ENCODE assay signal across 8 cellular contexts in the genomic region with DNA sequence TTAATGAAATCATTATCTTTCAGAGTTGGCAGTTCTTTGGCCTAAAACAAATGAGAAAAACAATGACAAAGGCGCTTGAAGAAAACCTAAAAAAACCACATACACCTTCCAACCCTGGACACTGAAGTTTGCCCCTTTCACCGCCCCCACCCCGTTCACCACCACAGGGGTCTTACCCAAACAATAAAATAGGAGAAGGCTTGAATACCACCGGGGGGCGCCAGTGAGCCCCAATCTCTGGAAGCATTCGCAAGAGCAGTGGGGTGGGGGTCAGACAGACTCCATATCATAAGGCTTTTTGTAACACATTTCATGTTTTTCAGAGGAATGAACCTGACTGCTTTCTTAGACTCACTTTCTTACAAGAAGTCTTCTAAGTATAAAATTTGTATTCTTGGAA.
DNase-seq lines count a peak whose midpoint lies in the region; ATAC-seq, FAIRE-seq and TF ChIP-seq lines count a peak whose summit lies in the region.

No MANE protein-coding gene starts in this region.

- dilution Hi-C loops in mammary epithelial cell (cut with HindIII; ENCODE audit: low sequenced_read_pairs) = loop anchor here (25.0 kb wide), 1 partner anchor 437 kb away; no protein-coding TSS in a partner anchor

- no peak overlapping the region for H2AK5ac ChIP-seq in mesenchymal stem cell (ENCODE audit: low read length, severe bottlenecking)

- 50% methylated on average over 6 of the region's 6 CpGs for WGBS in A549 (ENCODE audit: missing lambda C conversion rate)
- WGBS in mammary epithelial cell (ENCODE audit: low coverage, missing lambda C conversion rate) = 72% methylated on average over 3 of the region's 6 CpGs
- WGBS in mesenchymal stem cell = 66% methylated on average over 6 of the region's 6 CpGs

- POLR2A ChIA-PET in A549 (lab: Yijun Ruan, JAX) = no interaction called here

- H2BK12ac ChIP-seq in mesenchymal stem cell (ENCODE audit: low read length in 2 of 2) = no peak overlapping the region

- CTCF ChIA-PET in A549 (lab: Yijun Ruan, JAX) = interaction anchor here (0.7 to 1.1 kb wide), 4 partner anchors 9 to 50 kb away, joined by 3 read pairs; no protein-coding TSS in a partner anchor
- CTCF ChIA-PET in mammary epithelial cell (lab: Charles Lee; ENCODE audit: low non-redundant PET) = no interaction called here

- H3K4me3 ChIP-seq in A549 (no peak overlapping the region), H7 (ENCODE audit: insufficient read depth, low read depth, low read length) (no peak overlapping the region), WI38 (ENCODE audit: low read depth, low read length) (no peak overlapping the region), mammary epithelial cell (replicated peaks in 1 of 3; ENCODE audit: insufficient read depth in 1 of 3, low read depth in 2 of 3, low read length in 3 of 3) (no peak overlapping the region), mesenchymal stem cell (ENCODE audit: insufficient read depth in 1 of 2, low read depth in 1 of 2, low read length in 2 of 2) (no peak overlapping the region)

- H2BK120ac ChIP-seq in mesenchymal stem cell (ENCODE audit: low read depth, low read length) = no peak overlapping the region

- H3K27ac ChIP-seq in A549 (no peak overlapping the region), mammary epithelial cell (ENCODE audit: insufficient read depth, low read depth, low read length) (no peak overlapping the region), mesenchymal stem cell (ENCODE audit: low read length, poor library complexity, severe bottlenecking) (no peak overlapping the region)

- no peak overlapping the region for H2AFZ ChIP-seq in mammary epithelial cell (ENCODE audit: low read depth, low read length)
- H2AFZ ChIP-seq in mesenchymal stem cell (ENCODE audit: low read depth, low read length) = no peak overlapping the region

- BruUV-seq in mammary epithelial cell (replicated peaks; lab: Mats Ljungman, UMichigan) = no TSS peak

- TF ChIP-seq EP300 in A549 (IDR thresholded peaks at IDR 0.05) = no peak

- no peaks in the 10 kb centered on the region for H3K27me3 ChIP-seq in H7 (ENCODE audit: control insufficient read depth, insufficient read depth, low read length)
- no peaks in the 10 kb centered on the region for H3K27me3 ChIP-seq in mammary epithelial cell (ENCODE audit: insufficient read depth, low read length)
- H3K27me3 ChIP-seq in mesenchymal stem cell (ENCODE audit: control insufficient read depth in 1 of 2, insufficient read depth in 1 of 2, low read length in 2 of 2) = no peaks in the 10 kb centered on the region

- in situ Hi-C loops in mammary epithelial cell (cut with MboI; ENCODE audit: low sequenced_read_pairs in 2 of 2) = loop anchor here (10.0 to 25.0 kb wide), 2 partner anchors 434 to 437 kb away; no protein-coding TSS in a partner anchor

- no peak overlapping the region for H3K4ac ChIP-seq in mesenchymal stem cell (ENCODE audit: low read depth in 1 of 2, low read length in 2 of 2)

- no peak for TF ChIP-seq POLR2A in A549 (IDR thresholded peaks at IDR 0.05; ENCODE audit: low read length)

- no peak overlapping the region for H4K91ac ChIP-seq in mesenchymal stem cell (ENCODE audit: low read length)

- no peak overlapping the region for H3K9ac ChIP-seq in mammary epithelial cell (ENCODE audit: insufficient read depth, low read length)
- H3K9ac ChIP-seq in mesenchymal stem cell (ENCODE audit: low read length) = no peak overlapping the region

- no peak overlapping the region for H3K18ac ChIP-seq in mesenchymal stem cell (ENCODE audit: low read depth in 1 of 2, low read length in 2 of 2)

- peak; percentile 41 to 47 for TF ChIP-seq RAD21 in A549 (conservative IDR thresholded peaks at IDR 0.05 in 1 of 2, IDR thresholded peaks at IDR 0.05 in 1 of 2)

- no peaks in the 10 kb centered on the region for H3K79me2 ChIP-seq in mammary epithelial cell (ENCODE audit: insufficient read depth, low read length)

- intact Hi-C loops in mammary epithelial cell (cut with micrococcal nuclease) = loop anchor here (1.0 to 10.0 kb wide), 2 partner anchors 439 to 514 kb away; no protein-coding TSS in a partner anchor

- ATAC-seq in A549 = peak in 1 of 2 experiments; percentile 54; a peak in 2 of 6 replicates
- ATAC-seq in GM18868 (IDR thresholded peaks at IDR 0.05; ENCODE audit: unreplicated experiment) = no peak
- no peak for ATAC-seq in GM21515 (IDR thresholded peaks at IDR 0.05; ENCODE audit: unreplicated experiment)

- H3K14ac ChIP-seq in mesenchymal stem cell (ENCODE audit: low read length in 2 of 2) = no peak overlapping the region

- no peak overlapping the region for H4K8ac ChIP-seq in mesenchymal stem cell (ENCODE audit: low read length)

- peak; percentile 52 for TF ChIP-seq CTCF in A549 (IDR thresholded peaks at IDR 0.05)
- peak; percentile 45 for TF ChIP-seq CTCF in WI38 (IDR thresholded peaks at IDR 0.05; ENCODE audit: low read depth, low read length)
- peak; percentile 39 to 53 for TF ChIP-seq CTCF in mammary epithelial cell (conservative IDR thresholded peaks at IDR 0.05 in 1 of 2, IDR thresholded peaks at IDR 0.05 in 1 of 2; ENCODE audit: extremely low read depth in 1 of 2, insufficient read depth in 1 of 2, low read depth in 1 of 2, low read length in 2 of 2)

- DNase-seq in A549 (ENCODE audit: low read depth in 1 of 2, low spot score in 1 of 2) = peak; percentile 9 to 41
- DNase-seq in H7 = peak; percentile 86
- no peak for DNase-seq in mammary epithelial cell
- DNase-seq in mesenchymal stem cell = peak; percentile 35
- peak; percentile 52 to 55 for DNase-seq in stimulated activated CD8-positive, alpha-beta memory T cell treated with anti-CD3 and anti-CD28 coated beads, Interleukin-7, amount 100 ng/mL, for 4 hours (ENCODE audit: low read depth in 2 of 2)

- H2BK5ac ChIP-seq in mesenchymal stem cell (ENCODE audit: low read depth, low read length, poor library complexity, severe bottlenecking) = no peak overlapping the region

- no peak for FAIRE-seq in A549 (lab: Jason Lieb, UNC)

- peaks cover 13% of the 10 kb centered on the region for H3K79me1 ChIP-seq in mesenchymal stem cell (replicated peaks; ENCODE audit: low read length, poor library complexity, severe bottlenecking)

- H3K23ac ChIP-seq in mesenchymal stem cell (ENCODE audit: low read length in 2 of 2) = no peak overlapping the region

- H3K4me2 ChIP-seq in A549 = no peak overlapping the region
- H3K4me2 ChIP-seq in mammary epithelial cell (ENCODE audit: insufficient read depth, low read depth, low read length) = no peak overlapping the region
- no peak overlapping the region for H3K4me2 ChIP-seq in mesenchymal stem cell (ENCODE audit: low read length, poor library complexity, severe bottlenecking)

- no peak overlapping the region for H2BK15ac ChIP-seq in mesenchymal stem cell (ENCODE audit: low read depth, poor library complexity, severe bottlenecking)

- H3K9me3 ChIP-seq in A549 = no peaks in the 10 kb centered on the region
- H3K9me3 ChIP-seq in mammary epithelial cell (replicated peaks; ENCODE audit: insufficient read depth, low read length) = no peaks in the 10 kb centered on the region
- H3K9me3 ChIP-seq in mesenchymal stem cell (ENCODE audit: control insufficient read depth, low read length) = no peaks in the 10 kb centered on the region

- H4K20me1 ChIP-seq in mammary epithelial cell (ENCODE audit: insufficient read depth, low read length) = no peaks in the 10 kb centered on the region

- no peaks in the 10 kb centered on the region for H3K4me1 ChIP-seq in A549
- H3K4me1 ChIP-seq in mammary epithelial cell (ENCODE audit: insufficient read depth, low read length) = no peaks in the 10 kb centered on the region
- peaks cover 5% of the 10 kb centered on the region for H3K4me1 ChIP-seq in mesenchymal stem cell (ENCODE audit: control insufficient read depth, insufficient read depth, low read depth, low read length)

- peaks cover 5% of the 10 kb centered on the region for H3K36me3 ChIP-seq in H7 (replicated peaks; ENCODE audit: control insufficient read depth, insufficient read depth, low read length)
- no peaks in the 10 kb centered on the region for H3K36me3 ChIP-seq in mammary epithelial cell (ENCODE audit: insufficient read depth, low read length)
- peaks cover 22 to 51% of the 10 kb centered on the region in 2 experiments for H3K36me3 ChIP-seq in mesenchymal stem cell (ENCODE audit: control insufficient read depth in 1 of 2, insufficient read depth in 2 of 2, low read depth in 1 of 2, low read length in 2 of 2)

TF ChIP-seq in A549, 52 proteins besides CTCF, POLR2A, EP300 and RAD21:
- TF ChIP-seq SMC3 (IDR thresholded peaks at IDR 0.05) (peak; percentile 69), NFE2L2 (conservative IDR thresholded peaks at IDR 0.05; ENCODE audit: low read length) (no peak)
